Comparison of ENCODE assay signal across 11 cellular contexts in genomic region chr3:141439589-141439988, GRCh38. TPM values are rescaled to one million over a fixed set of nuclear protein-coding genes. Genes with fewer than 3 reads are reported as not detected.
A peak's percentile ranks its signal among the peaks of the same experiment; 100 is the strongest.
DNase-seq lines count a peak whose midpoint lies in the region; ATAC-seq and TF ChIP-seq lines count a peak whose summit lies in the region.
"Had no signal": no experiment of that assay in that cellular context is flagged by ENCODE, and none has a peak within 500 bp of the region (broad histone marks: within the 10 kb centered on the region; RNA-seq: fewer than 3 reads in every experiment).

No MANE protein-coding gene starts in this region.

- POLR2A ChIA-PET in CD4-positive, alpha-beta T cell (lab: Charles Lee) = interaction anchor here (1.3 kb wide), 1 partner anchor 21 kb away, joined by 3 read pairs; no protein-coding TSS in a partner anchor

- intact Hi-C loops in CD4-positive, alpha-beta T cell (cut with DNase I, micrococcal nuclease) = no loop called here

- peaks cover 11% of the 10 kb centered on the region for H3K4me1 ChIP-seq in neuron (ENCODE audit: insufficient read depth, low read length)

- TF ChIP-seq CTCF in CD4-positive, alpha-beta T cell (IDR thresholded peaks at IDR 0.05) = no peak
- TF ChIP-seq CTCF in GM13977 (IDR thresholded peaks at IDR 0.05; ENCODE audit: extremely low read depth, insufficient read depth, missing control alignments) = no peak

- H3K4me1 Mint-ChIP-seq in CD4-positive, alpha-beta T cell (ENCODE audit: low read depth) = peaks cover 32% of the 10 kb centered on the region
- peaks cover 27 to 54% of the 10 kb centered on the region in 2 donors for H3K4me1 Mint-ChIP-seq in effector memory CD8-positive, alpha-beta T cell (ENCODE audit: low read depth in 2 of 2)

- no peak for DNase-seq in CD4-positive, alpha-beta T cell
- DNase-seq in OCI-M1 (lab: John Stamatoyannopoulos, UW) = peak; percentile 34
- no peak for DNase-seq in effector memory CD8-positive, alpha-beta T cell
- no peak for DNase-seq in SKM-1 treated with dmso at 0.1 percent for 144 hours (lab: John Stamatoyannopoulos, UW; ENCODE audit: unreplicated experiment)
- DNase-seq in midbrain (lab: John Stamatoyannopoulos, UW) = no peak
- DNase-seq in NCI-H1092 (lab: John Stamatoyannopoulos, UW) = no peak
- no peak for DNase-seq in GM13977 (ENCODE audit: low spot score)
- DNase-seq: NCI-H1694, retina, T-helper 1 cell had no signal

- H3K4me3 Mint-ChIP-seq in CD4-positive, alpha-beta T cell = no peak overlapping the region
- H3K4me3 Mint-ChIP-seq in effector memory CD8-positive, alpha-beta T cell = no peak overlapping the region

- no peaks in the 10 kb centered on the region for H3K27me3 ChIP-seq in CD4-positive, alpha-beta T cell (ENCODE audit: control insufficient read depth, insufficient read depth, low read length)
- H3K27me3 ChIP-seq in neuron (ENCODE audit: insufficient read depth, low read length) = no peaks in the 10 kb centered on the region

- no peak overlapping the region for H3K27ac ChIP-seq in CD4-positive, alpha-beta T cell (ENCODE audit: low read depth, low read length)

- H2AFZ ChIP-seq in neuron (ENCODE audit: low read depth, low read length) = peak overlapping the region; percentile 21

- CTCF ChIA-PET in CD4-positive, alpha-beta T cell (lab: Charles Lee) = interaction anchor here (1.1 to 3.8 kb wide), 6 partner anchors 13 to 132 kb away, joined by 3 to 27 read pairs (median 6); no protein-coding TSS in a partner anchor

- no peaks in the 10 kb centered on the region for H3K9me3 Mint-ChIP-seq in CD4-positive, alpha-beta T cell
- no peaks in the 10 kb centered on the region for H3K9me3 Mint-ChIP-seq in effector memory CD8-positive, alpha-beta T cell

- in situ Hi-C loops in GM13977 (cut with MboI; ENCODE audit: low pct_unique_long_range_greater_than_20kb, low sequenced_read_pairs, unreplicated experiment) = no loop called here

- no peaks in the 10 kb centered on the region for H3K27me3 Mint-ChIP-seq in CD4-positive, alpha-beta T cell
- H3K27me3 Mint-ChIP-seq in effector memory CD8-positive, alpha-beta T cell = no peaks in the 10 kb centered on the region

- peaks cover 64% of the 10 kb centered on the region for H3K36me3 Mint-ChIP-seq in CD4-positive, alpha-beta T cell (ENCODE audit: low read depth)
- H3K36me3 Mint-ChIP-seq in effector memory CD8-positive, alpha-beta T cell (ENCODE audit: insufficient read depth) = peaks cover 56% of the 10 kb centered on the region

- H3K9me3 ChIP-seq in CD4-positive, alpha-beta T cell (ENCODE audit: control insufficient read depth, low read length) = no peaks in the 10 kb centered on the region
- H3K9me3 ChIP-seq in neuron (ENCODE audit: low read length) = peaks cover 14% of the 10 kb centered on the region

- H3K4me3 ChIP-seq in neuron (ENCODE audit: low read length) = no peak overlapping the region

- no peak for ATAC-seq in CD4-positive, alpha-beta T cell (ENCODE audit: poor library complexity)
- ATAC-seq in effector memory CD8-positive, alpha-beta T cell (replicated peaks) = no peak

- H3K36me3 ChIP-seq in neuron (ENCODE audit: insufficient read depth, low read length) = peaks cover 23% of the 10 kb centered on the region

- H3K27ac Mint-ChIP-seq in CD4-positive, alpha-beta T cell = peak overlapping the region; percentile 61
- H3K27ac Mint-ChIP-seq in effector memory CD8-positive, alpha-beta T cell = peak overlapping the region; percentile 92 to 93

RNA-seq across cellular contexts. Expression of gene RASA2, which starts 47.2 kb away (rescaled TPM):
- 10 to 100 TPM; 96.1 to 96.4 TPM for total RNA-seq in CD4-positive, alpha-beta T cell
